ENCODE assay signal across 8 cellular contexts in genomic region chr13:23375007-23375971, GRCh38. TPM values are rescaled to one million over a fixed set of nuclear protein-coding genes. Genes with fewer than 3 reads are reported as not detected.
DNase-seq lines count a peak whose midpoint lies in the region; ATAC-seq and TF ChIP-seq lines count a peak whose summit lies in the region.

No MANE protein-coding gene starts in this region.

- H2AK9ac ChIP-seq in IMR-90 (replicated peaks; ENCODE audit: low read depth, low read length, poor library complexity): peak overlapping the region; percentile 97

- peaks cover 25% of the 10 kb centered on the region for H4K20me1 ChIP-seq in IMR-90 (ENCODE audit: insufficient read depth, low read length)

- in situ Hi-C loops in IMR-90 (cut with MboI; ENCODE audit: low sequenced_read_pairs): no loop called here

- H2BK20ac ChIP-seq in IMR-90 (ENCODE audit: low read depth, low read length): peak overlapping the region; percentile 70

- WGBS in IMR-90 (ENCODE audit: extremely low coverage in 2 of 2, insufficient read length in 1 of 2), 2 experiments: 1% methylated on average over 45 of the region's 116 CpGs; no CpG with 5 or more reads in 1 of the 2 experiments

- peak overlapping the region; percentile 93 for H3K4me2 ChIP-seq in IMR-90 (ENCODE audit: low read depth, low read length)

- CTCF ChIA-PET in IMR-90 (lab: Yijun Ruan, JAX): no interaction called here

- H3K4me3 Mint-ChIP-seq in activated T-cell treated with anti-CD3 and anti-CD28 coated beads, Interleukin-2, amount 50 U/mL, for 24 hours: peak overlapping the region; percentile 79

- H3K36me3 Mint-ChIP-seq in activated T-cell treated with anti-CD3 and anti-CD28 coated beads, Interleukin-2, amount 50 U/mL, for 24 hours (ENCODE audit: low read depth): peaks cover 41% of the 10 kb centered on the region

- H3K23ac ChIP-seq in IMR-90 (ENCODE audit: low read depth, low read length): peak overlapping the region; percentile 70; the same call in 1 of the 2 replicates

- H3K4me1 Mint-ChIP-seq in activated T-cell treated with anti-CD3 and anti-CD28 coated beads, Interleukin-2, amount 50 U/mL, for 24 hours (ENCODE audit: low read depth): peaks cover 72% of the 10 kb centered on the region

- H3K18ac ChIP-seq in IMR-90 (ENCODE audit: low read depth, low read length): peak overlapping the region; percentile 87

- H2BK120ac ChIP-seq in IMR-90 (ENCODE audit: low read depth, low read length): peak overlapping the region; percentile 80

- ATAC-seq in GM21528 (IDR thresholded peaks at IDR 0.05; ENCODE audit: low FRiP score, unreplicated experiment) (peak; percentile 86), IMR-90 (ENCODE audit: low read depth) (peak; percentile 89), esophagus mucosa (peak; percentile 96)

- H2BK5ac ChIP-seq in IMR-90 (ENCODE audit: low read depth, low read length, poor library complexity, severe bottlenecking): peak overlapping the region; percentile 96

- peak overlapping the region; percentile 94 for H3K4ac ChIP-seq in IMR-90 (ENCODE audit: low read depth, low read length)

- H3K56ac ChIP-seq in IMR-90 (ENCODE audit: extremely low read depth, insufficient read depth, low read length): peak overlapping the region; percentile 54

- peak overlapping the region; percentile 93 for H2AFZ ChIP-seq in IMR-90 (replicated peaks; ENCODE audit: low read length, poor library complexity)

- dilution Hi-C loops in IMR-90 (cut with HindIII; ENCODE audit: low sequenced_read_pairs, unreplicated experiment): no loop called here

- H2AK5ac ChIP-seq in IMR-90 (ENCODE audit: low read depth, low read length): peak overlapping the region; percentile 89

- H2BK15ac ChIP-seq in IMR-90 (ENCODE audit: low read depth, low read length): peak overlapping the region; percentile 45; the same call in 2 of the 3 replicates

- H3K27me3 ChIP-seq in IMR-90 (ENCODE audit: control insufficient read depth, insufficient read depth, low read length): no peaks in the 10 kb centered on the region
- no peaks in the 10 kb centered on the region for H3K27me3 ChIP-seq in muscle layer of duodenum (ENCODE audit: low read depth, low read length)

- H4K5ac ChIP-seq in IMR-90 (ENCODE audit: low read depth, low read length): peak overlapping the region; percentile 59; the same call in 1 of the 2 replicates

- H3K9me3 ChIP-seq in IMR-90 (ENCODE audit: control insufficient read depth, insufficient read depth, low read length): no peaks in the 10 kb centered on the region
- H3K9me3 ChIP-seq in muscle layer of duodenum (ENCODE audit: control insufficient read depth in 1 of 2, low read length in 2 of 2): no peaks in the 10 kb centered on the region

- peak overlapping the region; percentile 99 for H3K27ac ChIP-seq in IMR-90 (ENCODE audit: insufficient read depth, low read length)
- H3K27ac ChIP-seq in muscle layer of duodenum (ENCODE audit: low read length): peak overlapping the region; percentile 46

- peak overlapping the region; percentile 80; the same call in 1 of the 2 replicates for H4K91ac ChIP-seq in IMR-90 (ENCODE audit: insufficient read depth, low read depth, low read length)

- TF ChIP-seq RAD21 in IMR-90 (IDR thresholded peaks at IDR 0.05; ENCODE audit: low read length): no peak

- peaks cover 31% of the 10 kb centered on the region for H3K9me1 ChIP-seq in IMR-90 (ENCODE audit: insufficient read depth, low read length)

- POLR2A ChIA-PET in IMR-90 (lab: Charles Lee; ENCODE audit: unreplicated experiment): interaction anchor here (0.6 kb wide), 1 partner anchor 60 kb away, joined by 3 read pairs; no protein-coding TSS in a partner anchor

- H3K9me3 Mint-ChIP-seq in activated T-cell treated with anti-CD3 and anti-CD28 coated beads, Interleukin-2, amount 50 U/mL, for 24 hours: no peaks in the 10 kb centered on the region

- peaks cover 9 to 57% of the 10 kb centered on the region in 2 experiments for H3K79me1 ChIP-seq in IMR-90 (ENCODE audit: low read depth in 1 of 2, low read length in 2 of 2)

- BruUV-seq in IMR-90 (replicated peaks; lab: Mats Ljungman, UMichigan): no TSS peak

- H3K4me3 ChIP-seq in IMR-90 (ENCODE audit: insufficient read depth, low read depth, low read length) (peak overlapping the region; percentile 97), muscle layer of duodenum (ENCODE audit: low read depth in 1 of 2, low read length in 2 of 2) (peak overlapping the region; percentile 47 to 80)

- no peaks in the 10 kb centered on the region for H3K27me3 Mint-ChIP-seq in activated T-cell treated with anti-CD3 and anti-CD28 coated beads, Interleukin-2, amount 50 U/mL, for 24 hours

- TF ChIP-seq CTCF in IMR-90 (conservative IDR thresholded peaks at IDR 0.05; ENCODE audit: low read depth, low read length): 0 out of 2 replicates have a peak, but pooled peaks have one; percentile 19

- H3K9ac ChIP-seq in IMR-90 (ENCODE audit: low read depth, low read length): peak overlapping the region; percentile 99

- H3K36me3 ChIP-seq in IMR-90 (ENCODE audit: control insufficient read depth, insufficient read depth, low read length): peaks cover 14% of the 10 kb centered on the region
- peaks cover 6 to 10% of the 10 kb centered on the region in 2 donors for H3K36me3 ChIP-seq in muscle layer of duodenum (ENCODE audit: control insufficient read depth in 1 of 2, insufficient read depth in 2 of 2, low read length in 2 of 2)

- TF ChIP-seq POLR2A in IMR-90 (IDR thresholded peaks at IDR 0.05; ENCODE audit: low read depth, low read length): peak; percentile 82

- intact Hi-C loops in IMR-90 (cut with micrococcal nuclease): loop anchor here (2.0 to 10.0 kb wide), 6 partner anchors 52 to 522 kb away; partner anchors contain the start of genes C1QTNF9B and TNFRSF19

- H3K4me1 ChIP-seq in IMR-90 (ENCODE audit: control insufficient read depth, insufficient read depth, low read length) (peaks cover 26% of the 10 kb centered on the region), muscle layer of duodenum (ENCODE audit: control insufficient read depth in 1 of 2, insufficient read depth in 2 of 2, low read length in 2 of 2) (peaks cover 5 to 18% of the 10 kb centered on the region in 2 donors)

- peak overlapping the region; percentile 50 to 75; a peak in 2 of 4 replicates for H4K8ac ChIP-seq in IMR-90 (ENCODE audit: low read depth in 2 of 2, low read length in 2 of 2)

- peak overlapping the region; percentile 70 for H3K14ac ChIP-seq in IMR-90 (replicated peaks; ENCODE audit: low read depth, low read length)

- DNase-seq in DMS 273 treated with DMSO at 0.1 percent for 48 hours (lab: John Stamatoyannopoulos, UW): peak; percentile 79
- DNase-seq in IMR-90: peak; percentile 92
- peak; percentile 91 for DNase-seq in OCI-M1 (lab: John Stamatoyannopoulos, UW)
- DNase-seq in activated T-cell treated with anti-CD3 and anti-CD28 coated beads, Interleukin-2, amount 50 U/mL, for 24 hours: peak; percentile 99
- peak; percentile 96 for DNase-seq in stimulated activated CD8-positive, alpha-beta memory T cell treated with anti-CD3 and anti-CD28 coated beads, Interleukin-7, amount 100 ng/mL, for 24 hours (ENCODE audit: low read depth)

- peak overlapping the region; percentile 83 for H3K27ac Mint-ChIP-seq in activated T-cell treated with anti-CD3 and anti-CD28 coated beads, Interleukin-2, amount 50 U/mL, for 24 hours

TF ChIP-seq in IMR-90, 13 proteins besides CTCF, POLR2A, EP300 and RAD21:
- TF ChIP-seq BHLHE40 (IDR thresholded peaks at IDR 0.05; ENCODE audit: low read depth, low read length): no peak
- peak; percentile 65; the same call in 1 of the 2 replicates for TF ChIP-seq CHD1 (IDR thresholded peaks at IDR 0.05; ENCODE audit: low read depth, low read length)
- no peak for TF ChIP-seq ELK1 (IDR thresholded peaks at IDR 0.05; ENCODE audit: borderline replicate concordance, low read depth, low read length)
- peak; percentile 30; the same call in 1 of the 2 replicates for TF ChIP-seq MAZ (IDR thresholded peaks at IDR 0.05; ENCODE audit: borderline replicate concordance, low read depth, low read length)
- peak; percentile 42 for TF ChIP-seq CEBPB (IDR thresholded peaks at IDR 0.05; ENCODE audit: low read depth, low read length)
- peak; percentile 59; the same call in 1 of the 2 replicates for TF ChIP-seq MXI1 (IDR thresholded peaks at IDR 0.05; ENCODE audit: borderline replicate concordance, low read depth, low read length)
TF ChIP-seq in IMR-90: peak in this region for 4.

RNA-seq across cellular contexts. Expression of gene SACS, which starts 58.2 kb away (rescaled TPM):
- total RNA-seq in IMR-90 (2012; rRNA removed): 121 and 174 TPM in 2 replicates
- 12.1 and 14.7 TPM in 2 replicates for polyA plus RNA-seq in IMR-90 (2012; rRNA removed)
- 5.2 and 9.7 TPM in 2 replicates for polyA plus RNA-seq in IMR-90 (2012; cell fraction: cytosol; rRNA removed)
- polyA plus RNA-seq in IMR-90 (2012; cell fraction: nucleus; rRNA removed; ENCODE audit: low replicate concordance): 12.1 and 25.9 TPM in 2 replicates
- total RNA-seq in esophagus mucosa: 6.7 TPM

Comparison
In these comparisons a context has a peak if more than half of its experiments do, and no peak if none do; other contexts are left out.
1. Peak in every context shown above with its lines: DNase-seq, ATAC-seq, H3K4me3 ChIP-seq and H3K27ac ChIP-seq.
2. RNA of gene SACS, which starts 58.2 kb away (total RNA-seq): 121 to 174 TPM in IMR-90; 6.7 TPM in esophagus mucosa (single experiment); every median in the first group is over 10 times any median in the second.